12 cellular contexts compared by ENCODE assay signal in genomic region chr2:71465961-71466300, GRCh38. TPM values are rescaled to one million over a fixed set of nuclear protein-coding genes. Genes with fewer than 3 reads are reported as not detected.
A peak's percentile ranks its signal among the peaks of the same experiment; 100 is the strongest.
DNase-seq lines count a peak whose midpoint lies in the region; ATAC-seq, FAIRE-seq and TF ChIP-seq lines count a peak whose summit lies in the region.
"Had no signal": no experiment of that assay in that cellular context is flagged by ENCODE, and none has a peak within 500 bp of the region (broad histone marks: within the 10 kb centered on the region; RNA-seq: fewer than 3 reads in every experiment).

No MANE protein-coding gene starts in this region.

- TF ChIP-seq CTCF in endothelial cell of umbilical vein (IDR thresholded peaks at IDR 0.05; ENCODE audit: extremely low read depth in 1 of 2, insufficient read depth in 1 of 2, low read depth in 1 of 2, low read length in 2 of 2): no peak
- TF ChIP-seq CTCF in thyroid gland (IDR thresholded peaks at IDR 0.05): no peak

- H3K4me3 ChIP-seq in NT2/D1 (ENCODE audit: insufficient read length, low read depth): peak overlapping the region; percentile 51
- peak overlapping the region; percentile 65 to 98 (median 83) for H3K4me3 ChIP-seq in endothelial cell of umbilical vein (replicated peaks in 1 of 3; ENCODE audit: insufficient read depth in 1 of 3, low read depth in 1 of 3, low read length in 3 of 3)
- H3K4me3 ChIP-seq in mononuclear cell (ENCODE audit: low read length): peak overlapping the region; percentile 61
- peak overlapping the region in 2 of 3 donors; percentile 22 to 51 for H3K4me3 ChIP-seq in thyroid gland (replicated peaks in 1 of 3)

- POLR2A ChIA-PET in endothelial cell of umbilical vein (lab: Charles Lee): interaction anchor here (0.9 to 1.5 kb wide), 3 partner anchors 30 to 42 kb away, joined by 3 to 6 read pairs (median 3); no protein-coding TSS in a partner anchor

- BruUV-seq in endothelial cell of umbilical vein (replicated peaks; lab: Mats Ljungman, UMichigan): no TSS peak

- no peaks in the 10 kb centered on the region for H3K9me1 ChIP-seq in endothelial cell of umbilical vein (replicated peaks; ENCODE audit: control insufficient read depth, extremely low read depth, insufficient read depth, low read length)

- intact Hi-C loops in endothelial cell of umbilical vein (cut with micrococcal nuclease) (no loop called here), thyroid gland (cut with DNase I) (no loop called here)

- TF ChIP-seq POLR2A in endothelial cell of umbilical vein (IDR thresholded peaks at IDR 0.05; ENCODE audit: low read depth, low read length) (no peak), thyroid gland (IDR thresholded peaks at IDR 0.05) (no peak)

- H3K4me3 Mint-ChIP-seq in stimulated activated effector memory CD8-positive, alpha-beta T cell treated with anti-CD3 and anti-CD28 coated beads, Interleukin-12 subunit alpha, Interleukin-12 subunit beta, amount 100 ng/mL, for 72 hours: no peak overlapping the region
- H3K4me3 Mint-ChIP-seq: activated naive CD8-positive, alpha-beta T cell treated with anti-CD3 and anti-CD28 coated beads, Interleukin-2, amount 50 U/mL, for 24 hours had no signal

- no peak overlapping the region for H3K27ac Mint-ChIP-seq in stimulated activated effector memory CD8-positive, alpha-beta T cell treated with anti-CD3 and anti-CD28 coated beads, Interleukin-12 subunit alpha, Interleukin-12 subunit beta, amount 100 ng/mL, for 72 hours
- H3K27ac Mint-ChIP-seq: activated CD8-positive, alpha-beta T cell treated with anti-CD3 and anti-CD28 coated beads, Interleukin-2, amount 10 ng/mL, durations not matched to agents 7 days and 5 days; activated naive CD8-positive, alpha-beta T cell treated with anti-CD3 and anti-CD28 coated beads, Interleukin-2, amount 50 U/mL, for 24 hours; nephron had no signal

- 17 to 42% methylated on average over 12 to 21 of the region's 23 CpGs for WGBS in thyroid gland, 2 donors

- peaks cover 10% of the 10 kb centered on the region for H3K4me1 Mint-ChIP-seq in stimulated activated effector memory CD8-positive, alpha-beta T cell treated with anti-CD3 and anti-CD28 coated beads, Interleukin-12 subunit alpha, Interleukin-12 subunit beta, amount 100 ng/mL, for 72 hours

- CTCF ChIA-PET in endothelial cell of umbilical vein (lab: Charles Lee): interaction anchor here (1.5 to 19.5 kb wide), 2 partner anchors 11 to 42 kb away, joined by 6 to 670 read pairs; no protein-coding TSS in a partner anchor

- in situ Hi-C loops in G401 (cut with HindIII; ENCODE audit: low sequenced_read_pairs): no loop called here

- no peaks in the 10 kb centered on the region for H3K36me3 Mint-ChIP-seq in stimulated activated effector memory CD8-positive, alpha-beta T cell treated with anti-CD3 and anti-CD28 coated beads, Interleukin-12 subunit alpha, Interleukin-12 subunit beta, amount 100 ng/mL, for 72 hours

- H3K9ac ChIP-seq in NT2/D1 (ENCODE audit: insufficient read length, low read depth) (peak overlapping the region; percentile 64), endothelial cell of umbilical vein (replicated peaks; ENCODE audit: extremely low read depth, insufficient read depth, low read length) (peak overlapping the region; percentile 90)

- H3K79me2 ChIP-seq in endothelial cell of umbilical vein (ENCODE audit: control insufficient read depth, insufficient read depth, low read length): peaks cover 6% of the 10 kb centered on the region

- dilution Hi-C loops in endothelial cell of umbilical vein (cut with MboI; ENCODE audit: extremely low pct_ligation_motif_present, low sequenced_read_pairs): no loop called here

- ATAC-seq in stimulated activated effector memory CD8-positive, alpha-beta T cell treated with anti-CD3 and anti-CD28 coated beads, Interleukin-12 subunit alpha, Interleukin-12 subunit beta, amount 100 ng/mL, for 72 hours: no peak
- ATAC-seq in GM19467 (IDR thresholded peaks at IDR 0.05; ENCODE audit: unreplicated experiment): no peak

- H3K9me3 Mint-ChIP-seq in stimulated activated effector memory CD8-positive, alpha-beta T cell treated with anti-CD3 and anti-CD28 coated beads, Interleukin-12 subunit alpha, Interleukin-12 subunit beta, amount 100 ng/mL, for 72 hours: no peaks in the 10 kb centered on the region
- H3K9me3 Mint-ChIP-seq: activated naive CD8-positive, alpha-beta T cell treated with anti-CD3 and anti-CD28 coated beads, Interleukin-2, amount 50 U/mL, for 24 hours; nephron had no signal

- peak overlapping the region; percentile 91 for H2AFZ ChIP-seq in endothelial cell of umbilical vein (ENCODE audit: low read depth, low read length)

- H3K4me2 ChIP-seq in endothelial cell of umbilical vein (ENCODE audit: insufficient read depth, low read length): peak overlapping the region; percentile 98

- H3K27ac ChIP-seq in endothelial cell of umbilical vein (ENCODE audit: insufficient read depth, low read depth, low read length) (peak overlapping the region; percentile 65), thyroid gland (no peak overlapping the region)

- H3K36me3 ChIP-seq in NT2/D1 (ENCODE audit: insufficient read depth, insufficient read length, low read length): no peaks in the 10 kb centered on the region
- no peaks in the 10 kb centered on the region for H3K36me3 ChIP-seq in endothelial cell of umbilical vein (ENCODE audit: control insufficient read depth in 2 of 2, extremely low read depth in 1 of 2, insufficient read depth in 2 of 2, low read length in 2 of 2)
- no peaks in the 10 kb centered on the region for H3K36me3 ChIP-seq in thyroid gland

- no peaks in the 10 kb centered on the region for H3K4me1 ChIP-seq in NT2/D1 (ENCODE audit: insufficient read depth, insufficient read length)
- peaks cover 40% of the 10 kb centered on the region for H3K4me1 ChIP-seq in endothelial cell of umbilical vein (ENCODE audit: control insufficient read depth, extremely low read depth, insufficient read depth, low read length)
- H3K4me1 ChIP-seq in mononuclear cell (ENCODE audit: insufficient read depth, low read length): peaks cover 54% of the 10 kb centered on the region
- H3K4me1 ChIP-seq in thyroid gland: peaks cover 3 to 12% of the 10 kb centered on the region in 2 donors

- peaks cover 26% of the 10 kb centered on the region; the same call in 1 of the 2 replicates for H3K9me3 ChIP-seq in NT2/D1 (ENCODE audit: insufficient read depth, low read length)
- no peaks in the 10 kb centered on the region for H3K9me3 ChIP-seq in endothelial cell of umbilical vein (replicated peaks; ENCODE audit: control insufficient read depth, insufficient read depth, low read length)
- H3K9me3 ChIP-seq in mononuclear cell (ENCODE audit: low read depth, low read length): no peaks in the 10 kb centered on the region
- no peaks in the 10 kb centered on the region for H3K9me3 ChIP-seq in thyroid gland

- H3K27me3 ChIP-seq in NT2/D1 (ENCODE audit: insufficient read depth, insufficient read length): peaks cover 60% of the 10 kb centered on the region
- no peaks in the 10 kb centered on the region for H3K27me3 ChIP-seq in endothelial cell of umbilical vein (ENCODE audit: control insufficient read depth in 2 of 2, insufficient read depth in 2 of 2, low read length in 2 of 2)
- peaks cover 27% of the 10 kb centered on the region for H3K27me3 ChIP-seq in mononuclear cell (ENCODE audit: insufficient read depth, low read length)
- no peaks in the 10 kb centered on the region for H3K27me3 ChIP-seq in thyroid gland

- no peaks in the 10 kb centered on the region for H4K20me1 ChIP-seq in endothelial cell of umbilical vein (replicated peaks; ENCODE audit: control insufficient read depth, extremely low read depth, insufficient read depth, low read length)

- DNase-seq in NT2/D1 (ENCODE audit: low read depth, low spot score) (no peak), endothelial cell of umbilical vein (ENCODE audit: low read depth, low spot score) (no peak), thyroid gland (no peak), G401 (ENCODE audit: low spot score) (no peak), NCI-H2107 (lab: John Stamatoyannopoulos, UW) (no peak)
- no peak for DNase-seq in stimulated activated effector memory CD8-positive, alpha-beta T cell treated with anti-CD3 and anti-CD28 coated beads, Interleukin-12 subunit alpha, Interleukin-12 subunit beta, amount 100 ng/mL, for 72 hours (ENCODE audit: low spot score in 2 of 2)
- DNase-seq: activated CD8-positive, alpha-beta T cell treated with anti-CD3 and anti-CD28 coated beads, Interleukin-2, amount 10 ng/mL, durations not matched to agents 7 days and 5 days; activated naive CD8-positive, alpha-beta T cell treated with anti-CD3 and anti-CD28 coated beads, Interleukin-2, amount 50 U/mL, for 24 hours; NCI-H226 had no signal

- no peak for FAIRE-seq in endothelial cell of umbilical vein (lab: Jason Lieb, UNC)

TF ChIP-seq in endothelial cell of umbilical vein, 7 proteins besides CTCF, POLR2A, EP300 and RAD21:
- TF ChIP-seq GATA2 (IDR thresholded peaks at IDR 0.05; ENCODE audit: insufficient read depth, insufficient read length, low read depth, low read length) (no peak), FOS (IDR thresholded peaks at IDR 0.05; ENCODE audit: borderline replicate concordance, insufficient read depth, low read length) (no peak), POLR2AphosphoS5 (IDR thresholded peaks at IDR 0.05; ENCODE audit: insufficient read depth, low read depth, low read length) (no peak), JUN (IDR thresholded peaks at IDR 0.05; ENCODE audit: borderline replicate concordance, insufficient read depth, insufficient read length, low read depth) (no peak), MAX (IDR thresholded peaks at IDR 0.05; ENCODE audit: insufficient read depth, insufficient read length) (no peak), EZH2 (IDR thresholded peaks at IDR 0.05; ENCODE audit: borderline replicate concordance, low read depth, low read length, severe bottlenecking) (no peak), MYC (IDR thresholded peaks at IDR 0.05; ENCODE audit: low read depth, low read length) (no peak)

RNA-seq across cellular contexts. Expression of gene DYSF, which starts 12.6 kb away (rescaled TPM):
- total RNA-seq in endothelial cell of umbilical vein (134 and 152 TPM in 2 replicates), mononuclear cell (13.3 TPM), thyroid gland (10 to 100 TPM; 10.3 to 14.9 (median 14.4) TPM)
- polyA plus RNA-seq in endothelial cell of umbilical vein: 50.9 and 53.5 TPM in 2 replicates
- 49.0 and 50.6 TPM in 2 replicates for polyA plus RNA-seq in endothelial cell of umbilical vein (2011; cell fraction: cytosol; rRNA removed)
- 84.1 and 102 TPM in 2 replicates for polyA plus RNA-seq in endothelial cell of umbilical vein (2011; cell fraction: nucleus; rRNA removed)
- polyA plus RNA-seq in endothelial cell of umbilical vein (2012): 29.9 and 46.0 TPM in 2 replicates
- 111 and 117 TPM in 2 replicates for polyA minus RNA-seq in endothelial cell of umbilical vein
- polyA minus RNA-seq in endothelial cell of umbilical vein (2011; cell fraction: cytosol; rRNA and poly(A)+ RNA removed): 0.72 TPM
- 62.9 and 88.7 TPM in 2 replicates for polyA minus RNA-seq in endothelial cell of umbilical vein (2011; cell fraction: nucleus; rRNA and poly(A)+ RNA removed)
- total RNA-seq in G401 (2014; rRNA removed; shearing (Covaris generic)): 0.18 and 3.8 TPM in 2 replicates
